22 cellular contexts compared by ENCODE assay signal in genomic region chrX:38859602-38860001, GRCh38. TPM values are rescaled to one million over a fixed set of nuclear protein-coding genes. Genes with fewer than 3 reads are reported as not detected.
DNase-seq lines count a peak whose midpoint lies in the region; ATAC-seq and TF ChIP-seq lines count a peak whose summit lies in the region.
"Had no signal": no experiment of that assay in that cellular context is flagged by ENCODE, and none has a peak within 500 bp of the region (broad histone marks: within the 10 kb centered on the region; RNA-seq: fewer than 3 reads in every experiment).

No MANE protein-coding gene starts in this region.

- H3K27ac ChIP-seq in GM23248: no peak overlapping the region
- no peak overlapping the region for H3K27ac ChIP-seq in foreskin keratinocyte
- H3K27ac ChIP-seq: lower lobe of right lung, PC-9, sigmoid colon, thyroid gland had no signal

- H3K4me3 ChIP-seq in AG09309 (ENCODE audit: control insufficient read depth, low read depth, low read length) (no peak overlapping the region), GM23248 (no peak overlapping the region), adipocyte (ENCODE audit: low read length) (no peak overlapping the region)
- H3K4me3 ChIP-seq: lower lobe of right lung, PC-9, sigmoid colon, thyroid gland had no signal

- no peaks in the 10 kb centered on the region for H3K9me2 ChIP-seq in GM23248 (ENCODE audit: insufficient read depth)

- no peaks in the 10 kb centered on the region for H3F3A ChIP-seq in GM23248 (ENCODE audit: insufficient read depth)

- in situ Hi-C loops in GM23248 (cut with MboI): no loop called here

- H3K4me1 ChIP-seq in GM23248 (ENCODE audit: insufficient read depth) (no peaks in the 10 kb centered on the region), adipocyte (ENCODE audit: control insufficient read depth, insufficient read depth, low read length) (peaks cover 24% of the 10 kb centered on the region), foreskin keratinocyte (no peaks in the 10 kb centered on the region)
- H3K4me1 ChIP-seq: lower lobe of right lung, sigmoid colon, thyroid gland had no signal

- no peaks in the 10 kb centered on the region for H3K79me2 ChIP-seq in GM23248 (ENCODE audit: insufficient read depth)

- TF ChIP-seq CTCF in AG09309 (IDR thresholded peaks at IDR 0.05; ENCODE audit: control insufficient read depth, insufficient read depth, low read depth, low read length, missing control alignments) (no peak), foreskin keratinocyte (conservative IDR thresholded peaks at IDR 0.05) (no peak)

- H3K27me3 ChIP-seq in GM23248 (replicated peaks; ENCODE audit: insufficient read depth) (no peaks in the 10 kb centered on the region), adipocyte (replicated peaks; ENCODE audit: control insufficient read depth, insufficient read depth, low read length) (peaks cover 17% of the 10 kb centered on the region), foreskin keratinocyte (no peaks in the 10 kb centered on the region)
- H3K27me3 ChIP-seq: sigmoid colon had no signal

- H3K36me3 ChIP-seq in GM23248 (ENCODE audit: low read depth) (no peaks in the 10 kb centered on the region), adipocyte (ENCODE audit: control insufficient read depth, insufficient read depth, low read length, severe bottlenecking) (no peaks in the 10 kb centered on the region)
- H3K36me3 ChIP-seq: lower lobe of right lung, sigmoid colon, thyroid gland had no signal

- peak; percentile 59 for ATAC-seq in foreskin keratinocyte
- ATAC-seq in HG02870 (IDR thresholded peaks at IDR 0.05; ENCODE audit: unreplicated experiment): no peak
- no peak for ATAC-seq in GM21529 (IDR thresholded peaks at IDR 0.05; ENCODE audit: unreplicated experiment)
- ATAC-seq: lower lobe of right lung, SK-N-SH treated with all-trans-retinoic acid at 6 μM for 48 hours had no signal

- H3K9me3 ChIP-seq in GM23248 (ENCODE audit: low read depth) (no peaks in the 10 kb centered on the region), adipocyte (ENCODE audit: control insufficient read depth, low read length) (no peaks in the 10 kb centered on the region)
- H3K9me3 ChIP-seq: lower lobe of right lung, sigmoid colon, thyroid gland had no signal

- DNase-seq in AG09309 (ENCODE audit: low read depth): peak; percentile 11
- peak; percentile 41 for DNase-seq in GM23248
- peak; percentile 27 for DNase-seq in adipocyte (ENCODE audit: low read depth)
- DNase-seq in foreskin keratinocyte: no peak
- no peak for DNase-seq in SKM-1 treated with dmso at 0.1 percent for 144 hours (lab: John Stamatoyannopoulos, UW; ENCODE audit: unreplicated experiment)
- no peak for DNase-seq in globus pallidus (ENCODE audit: low spot score)
- DNase-seq: activated CD4-positive, alpha-beta T cell treated with anti-CD3 and anti-CD28 coated beads, Interleukin-2, amount 10 ng/mL, durations not matched to agents 24 days and 14 days; activated T-cell treated with anti-CD3 and anti-CD28 coated beads, Interleukin-2, amount 50 U/mL, for 1 hour; amniotic stem cell; KG1; lower lobe of right lung; NCI-H1105 treated with DMSO at 0.1 percent for 48 hours; NCI-H2171; NCI-H748 treated with DMSO at 0.1 percent for 48 hours; PC-9; sigmoid colon; stimulated activated CD4-positive, alpha-beta T cell treated with anti-CD3 and anti-CD28 coated beads, Interleukin-4, amount 100 ng/mL, for 24 hours; stimulated activated CD8-positive, alpha-beta memory T cell treated with anti-CD3 and anti-CD28 coated beads, Interleukin-4, amount 100 ng/mL, for 48 hours; thyroid gland had no signal

- H3K9ac ChIP-seq in GM23248: no peak overlapping the region
- H3K9ac ChIP-seq in adipocyte (ENCODE audit: low read length): no peak overlapping the region

- no peak overlapping the region for H2AFZ ChIP-seq in GM23248
- H2AFZ ChIP-seq: PC-9 had no signal

- no peaks in the 10 kb centered on the region for H4K20me1 ChIP-seq in GM23248 (ENCODE audit: insufficient read depth)

- H3K4me2 ChIP-seq in GM23248 (ENCODE audit: unreplicated experiment): no peak overlapping the region
- H3K4me2 ChIP-seq: PC-9 had no signal

RNA-seq across cellular contexts. Expression of gene MID1IP1, which starts 58.3 kb away (rescaled TPM):
- 32.1 and 41.9 TPM in 2 replicates for total RNA-seq in GM23248 (2014; rRNA removed; shearing (Covaris generic))
- 4.7 and 4.8 TPM in 2 replicates for polyA plus RNA-seq in GM23248 (2016; fragmentation: Nextera tagmentation; extraction: Ambion mirVana)
- total RNA-seq in foreskin keratinocyte: 52.4 and 54.7 TPM in 2 replicates
- 40.0 and 40.7 TPM in 2 replicates for polyA plus RNA-seq in foreskin keratinocyte
- total RNA-seq: PC-9 had no signal

Comparison
In these comparisons a context has a peak if more than half of its experiments do, and no peak if none do; other contexts are left out.
1. DNase-seq: peak in AG09309 (single experiment), GM23248 (single experiment) and adipocyte (single experiment); none in foreskin keratinocyte (0 of 2), SKM-1 treated with dmso at 0.1 percent for 144 hours (single experiment) and globus pallidus (single experiment).